In the genomic region with DNA sequence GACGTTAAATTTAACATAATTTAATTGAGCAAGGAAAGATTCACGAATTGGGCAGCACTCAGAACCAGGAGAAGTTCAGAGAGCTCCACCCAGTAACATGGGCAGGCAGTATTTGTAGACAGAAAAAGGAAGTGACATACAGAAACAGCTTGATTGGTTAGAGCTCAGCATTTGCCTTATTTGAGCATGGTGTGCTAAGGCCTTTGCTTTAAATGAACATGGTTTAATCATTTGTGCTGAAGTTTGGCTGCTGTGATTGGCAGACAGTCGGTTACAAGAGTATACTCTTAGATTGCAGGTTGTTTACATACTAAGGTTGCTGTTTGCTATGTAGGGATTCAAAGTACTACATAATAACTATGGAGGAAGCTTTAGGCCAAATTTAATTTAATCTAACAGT, we compare ENCODE assay signal across 34 cellular contexts.
"Had no signal": no experiment of that assay in that cellular context is flagged by ENCODE, and none has a peak within 500 bp of the region (broad histone marks: within the 10 kb centered on the region; RNA-seq: fewer than 3 reads in every experiment).

No MANE protein-coding gene starts in this region.

- ATAC-seq: activated CD8-positive, alpha-beta T cell treated with anti-CD3 and anti-CD28 coated beads for 36 hours; activated T-cell treated with anti-CD3 and anti-CD28 coated beads, Interleukin-2, amount 50 U/mL, for 72 hours; activated T-helper 17 cell treated with anti-CD3 and anti-CD28 coated beads, Interleukin-2, amount 50 U/mL, for 72 hours; Panc1 had no signal

- DNase-seq: activated CD4-positive, alpha-beta T cell treated with anti-CD3 and anti-CD28 coated beads for 1 hour; activated CD4-positive, alpha-beta T cell treated with anti-CD3 and anti-CD28 coated beads, Interleukin-2, amount 10 ng/mL, durations not matched to agents 24 days and 14 days; activated CD4-positive, alpha-beta T cell treated with anti-CD3 and anti-CD28 coated beads, Interleukin-2, amount 50 U/mL, for 4 hours; activated CD4-positive, CD25-positive, alpha-beta regulatory T cell; activated CD8-positive, alpha-beta T cell treated with anti-CD3 and anti-CD28 coated beads for 36 hours; activated effector memory CD4-positive, alpha-beta T cell treated with anti-CD3 and anti-CD28 coated beads, Interleukin-2, amount 50 U/mL, for 16 hours; activated naive CD4-positive, alpha-beta T cell; activated naive CD4-positive, alpha-beta T cell treated with anti-CD3 and anti-CD28 coated beads, Interleukin-2, amount 50 U/mL, for 16 hours; activated naive CD8-positive, alpha-beta T cell treated with anti-CD3 and anti-CD28 coated beads for 36 hours; activated T-cell treated with anti-CD3 and anti-CD28 coated beads, Interleukin-2, amount 50 U/mL, for 1 hour; activated T-cell treated with anti-CD3 and anti-CD28 coated beads, Interleukin-2, amount 50 U/mL, for 72 hours; amygdala; Karpas-422; KBM-7; NCI-H1048; NCI-H1105 treated with DMSO at 0.1 percent for 48 hours; NCI-H1436; NCI-H1694; NCI-H1930; NCI-H2081 treated with DMSO at 0.1 percent for 48 hours; NCI-H226; NCI-H446 treated with DMSO at 0.1 percent for 48 hours; NCI-H524; NCI-H69; NK-92 treated with Interleukin-12 subunit alpha and Interleukin-12 subunit beta, amount 100 ng/mL, for 24 hours; SHP77; SJCRH30; T1000; WERI-Rb-1 had no signal

- H3K27ac ChIP-seq: ascending aorta, cardiac muscle cell, SJCRH30, SK-N-MC, WERI-Rb-1 had no signal
